Comparison of ENCODE assay signal across 8 cellular contexts in genomic region chr17:83051423-83052240, GRCh38. TPM values are rescaled to one million over a fixed set of nuclear protein-coding genes. Genes with fewer than 3 reads are reported as not detected.
DNase-seq lines count a peak whose midpoint lies in the region; ATAC-seq and TF ChIP-seq lines count a peak whose summit lies in the region.

No MANE protein-coding gene starts in this region.

- peak; percentile 62 to 76 for TF ChIP-seq POLR2A in adrenal gland (IDR thresholded peaks at IDR 0.05)

- peak; percentile 99 for DNase-seq in GM12865 (ENCODE audit: low read depth)
- peak; percentile 97 to 98 (median 97) for DNase-seq in NCI-H1417 (lab: John Stamatoyannopoulos, UW)
- DNase-seq in SW480 (ENCODE audit: low spot score) = peak; percentile 95
- peak; percentile 97 to 98 (median 97) for DNase-seq in adrenal gland
- DNase-seq in left cardiac atrium = peak; percentile 97
- peak; percentile 99 for DNase-seq in posterior vena cava (ENCODE audit: low spot score)
- peak; percentile 98 for DNase-seq in upper lobe of right lung

- H3K4me1 ChIP-seq in adrenal gland (replicated peaks in 1 of 2) (peaks cover 9 to 14% of the 10 kb centered on the region in 2 donors), upper lobe of right lung (peaks cover 14% of the 10 kb centered on the region)

- H3K4me3 ChIP-seq in GM12865 (ENCODE audit: low read depth, low read length) (peak overlapping the region; percentile 72), adrenal gland (peak overlapping the region in 3 of 4 donors; percentile 33 to 82 (median 60)), upper lobe of right lung (peak overlapping the region; percentile 77)

- no peaks in the 10 kb centered on the region for H3K9me3 ChIP-seq in adrenal gland (replicated peaks in 1 of 3)
- H3K9me3 ChIP-seq in upper lobe of right lung = no peaks in the 10 kb centered on the region

- H3K27ac ChIP-seq in adrenal gland = peak overlapping the region in 4 of 5 donors; percentile 71 to 92 (median 82)
- H3K27ac ChIP-seq in upper lobe of right lung = peak overlapping the region; percentile 90

- WGBS in adrenal gland, 4 donors = 1 to 3% (median 1%) methylated on average over 8 to 93 of the region's 93 CpGs

- H3K36me3 ChIP-seq in adrenal gland (replicated peaks in 1 of 2) (no peaks in the 10 kb centered on the region), upper lobe of right lung (no peaks in the 10 kb centered on the region)

- intact Hi-C loops in adrenal gland (cut with DNase I) = no loop called here
- intact Hi-C loops in left cardiac atrium (cut with DNase I) = no loop called here
- intact Hi-C loops in posterior vena cava (cut with DNase I) = no loop called here
- intact Hi-C loops in upper lobe of right lung (cut with DNase I) = no loop called here

- H3K27me3 ChIP-seq in adrenal gland = no peaks in the 10 kb centered on the region
- no peaks in the 10 kb centered on the region for H3K27me3 ChIP-seq in upper lobe of right lung

- TF ChIP-seq CTCF in GM12865 (IDR thresholded peaks at IDR 0.05; ENCODE audit: insufficient read depth, low read depth, low read length, missing control alignments) (no peak), adrenal gland (IDR thresholded peaks at IDR 0.05) (peak in 1 of 6 experiments; percentile 16), upper lobe of right lung (IDR thresholded peaks at IDR 0.05) (no peak)

- peak; percentile 93 for ATAC-seq in HG02759 (IDR thresholded peaks at IDR 0.05; ENCODE audit: unreplicated experiment)
- peak; percentile 98 for ATAC-seq in left cardiac atrium
- ATAC-seq in upper lobe of right lung = peak; percentile 95

RNA-seq across cellular contexts. Expression of gene METRNL, which starts 27.8 kb away (rescaled TPM):
- 10 to 100 TPM; 18.3 to 72.7 (median 32.5) TPM for total RNA-seq in adrenal gland
- 10 to 100 TPM in 2 of 3 donors, 1 to 10 TPM in 1; 1.9 to 50.8 (median 13.0) TPM for polyA plus RNA-seq in adrenal gland
- total RNA-seq in left cardiac atrium = 10 to 100 TPM; 50.4 to 84.4 TPM
- 100 to 1,000 TPM in 1 of 2 donors, 10 to 100 TPM in 1; 80.5 to 101 TPM for total RNA-seq in posterior vena cava
- 79.9 TPM for total RNA-seq in upper lobe of right lung

Comparison
In these comparisons a context has a peak if more than half of its experiments do, and no peak if none do; other contexts are left out.
1. Peak in every context shown above with its lines: DNase-seq, ATAC-seq, H3K4me3 ChIP-seq and H3K27ac ChIP-seq.